ENCODE assay signal across 29 cellular contexts in the genomic region with DNA sequence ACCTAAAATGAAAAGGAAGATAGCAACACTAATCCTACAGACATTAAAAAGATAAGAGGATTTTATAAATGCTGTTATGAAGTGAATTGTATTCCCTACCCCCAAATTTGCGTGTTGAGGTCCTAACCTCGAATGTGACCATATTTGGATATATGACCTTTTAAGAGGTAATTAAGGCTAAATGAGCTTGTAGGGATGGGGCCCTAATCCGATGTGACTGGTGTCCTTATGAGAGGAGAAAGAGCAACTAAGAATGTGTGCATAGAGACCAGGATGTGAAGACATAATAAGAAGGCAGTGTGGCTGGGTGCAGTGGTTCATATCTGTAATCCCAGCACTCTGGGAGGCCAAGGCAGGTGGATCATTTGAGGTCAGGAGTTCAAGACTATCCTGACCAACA.
"Had no signal": no experiment of that assay in that cellular context is flagged by ENCODE, and none has a peak within 500 bp of the region (broad histone marks: within the 10 kb centered on the region; RNA-seq: fewer than 3 reads in every experiment).

No MANE protein-coding gene starts in this region.

- H3K27me3 ChIP-seq: stomach, suprapubic skin, testis, thyroid gland, tibial artery, tibial nerve, transverse colon, upper lobe of left lung, upper lobe of right lung, uterus, vagina had no signal

- H3K36me3 Mint-ChIP-seq: stimulated activated effector memory CD8-positive, alpha-beta T cell treated with anti-CD3 and anti-CD28 coated beads, Interleukin-12 subunit alpha, Interleukin-12 subunit beta, amount 100 ng/mL, for 72 hours; stimulated activated memory B cell treated with anti-CD40 and anti-IgM and Interleukin-4, amounts not matched to agents 10 μg/mL and 1 μg/mL and 100 μg/mL, for 72 hours; type B pancreatic cell had no signal

- ATAC-seq: stimulated activated effector memory CD8-positive, alpha-beta T cell treated with anti-CD3 and anti-CD28 coated beads, Interleukin-12 subunit alpha, Interleukin-12 subunit beta, amount 100 ng/mL, for 72 hours; stimulated activated memory B cell treated with anti-CD40 and anti-IgM and Interleukin-4, amounts not matched to agents 10 μg/mL and 1 μg/mL and 100 μg/mL, for 72 hours; stimulated activated naive B cell treated with anti-CD40 and anti-IgM and Interleukin-4, amounts not matched to agents 10 μg/mL and 1 μg/mL and 100 μg/mL, for 72 hours; stimulated activated naive CD8-positive, alpha-beta T cell treated with anti-CD3 and anti-CD28 coated beads, Interleukin-15, amount 100 ng/mL, for 72 hours; stimulated activated naive CD8-positive, alpha-beta T cell treated with anti-CD3 and anti-CD28 coated beads, Interleukin-15, Interleukin-2, amounts not matched to agents 100 U/mL and 50 U/mL, for 24 hours; upper lobe of right lung had no signal

- H3K9me3 ChIP-seq: testis, thoracic aorta, thyroid gland, tibial artery, tibial nerve, transverse colon, upper lobe of left lung, upper lobe of right lung, uterus, vagina had no signal

- H3K4me1 ChIP-seq: suprapubic skin, testis, thyroid gland, tibial artery, tibial nerve, transverse colon, upper lobe of left lung, upper lobe of right lung, uterus, vagina had no signal

- H3K27ac Mint-ChIP-seq: stimulated activated effector memory CD8-positive, alpha-beta T cell treated with anti-CD3 and anti-CD28 coated beads, Interleukin-12 subunit alpha, Interleukin-12 subunit beta, amount 100 ng/mL, for 72 hours; stimulated activated memory B cell treated with anti-CD40 and anti-IgM and Interleukin-4, amounts not matched to agents 10 μg/mL and 1 μg/mL and 100 μg/mL, for 72 hours; stimulated activated naive B cell treated with anti-CD40 and anti-IgM and Interleukin-4, amounts not matched to agents 10 μg/mL and 1 μg/mL and 100 μg/mL, for 72 hours; stimulated activated naive CD8-positive, alpha-beta T cell treated with anti-CD3 and anti-CD28 coated beads, Interleukin-15, amount 100 ng/mL, for 72 hours; stimulated activated naive CD8-positive, alpha-beta T cell treated with anti-CD3 and anti-CD28 coated beads, Interleukin-15, Interleukin-2, amounts not matched to agents 100 ng/mL and 50 ng/mL, for 24 hours; type B pancreatic cell had no signal

- H3K4me3 Mint-ChIP-seq: stimulated activated effector memory CD8-positive, alpha-beta T cell treated with anti-CD3 and anti-CD28 coated beads, Interleukin-12 subunit alpha, Interleukin-12 subunit beta, amount 100 ng/mL, for 72 hours; stimulated activated memory B cell treated with anti-CD40 and anti-IgM and Interleukin-4, amounts not matched to agents 10 μg/mL and 1 μg/mL and 100 μg/mL, for 72 hours; stimulated activated naive B cell treated with anti-CD40 and anti-IgM and Interleukin-4, amounts not matched to agents 10 μg/mL and 1 μg/mL and 100 μg/mL, for 72 hours; stimulated activated naive CD8-positive, alpha-beta T cell treated with anti-CD3 and anti-CD28 coated beads, Interleukin-15, amount 100 ng/mL, for 72 hours; stimulated activated naive CD8-positive, alpha-beta T cell treated with anti-CD3 and anti-CD28 coated beads, Interleukin-15, Interleukin-2, amounts not matched to agents 100 ng/mL and 50 ng/mL, for 24 hours; type B pancreatic cell had no signal

- H3K4me1 Mint-ChIP-seq: stimulated activated effector memory CD8-positive, alpha-beta T cell treated with anti-CD3 and anti-CD28 coated beads, Interleukin-12 subunit alpha, Interleukin-12 subunit beta, amount 100 ng/mL, for 72 hours; stimulated activated memory B cell treated with anti-CD40 and anti-IgM and Interleukin-4, amounts not matched to agents 10 μg/mL and 1 μg/mL and 100 μg/mL, for 72 hours; stimulated activated naive B cell treated with anti-CD40 and anti-IgM and Interleukin-4, amounts not matched to agents 10 μg/mL and 1 μg/mL and 100 μg/mL, for 72 hours; stimulated activated naive CD8-positive, alpha-beta T cell treated with anti-CD3 and anti-CD28 coated beads, Interleukin-15, amount 100 ng/mL, for 72 hours had no signal

- H3K36me3 ChIP-seq: stomach, suprapubic skin, thoracic aorta, thyroid gland, tibial artery, tibial nerve, transverse colon, upper lobe of left lung, upper lobe of right lung, uterus, vagina had no signal

- H3K27ac ChIP-seq: stomach, suprapubic skin, testis, thoracic aorta, thyroid gland, tibial artery, tibial nerve, transverse colon, upper lobe of left lung, upper lobe of right lung, uterus, vagina had no signal

- H3K4me3 ChIP-seq: stomach, suprapubic skin, testis, thoracic aorta, thyroid gland, tibial artery, tibial nerve, transverse colon, upper lobe of left lung, upper lobe of right lung, uterus, vagina had no signal

- FAIRE-seq: urothelium cell line had no signal

- DNase-seq: stimulated activated CD4-positive, alpha-beta T cell treated with anti-CD3 and anti-CD28 coated beads, Interleukin-2, amount 100 ng/mL, for 48 hours; stimulated activated CD4-positive, alpha-beta T cell treated with anti-CD3 and anti-CD28 coated beads, Interleukin-4, amount 100 ng/mL, for 1 hour; stimulated activated CD4-positive, alpha-beta T cell treated with anti-CD3 and anti-CD28 coated beads, Interleukin-4, amount 100 ng/mL, for 24 hours; stimulated activated CD4-positive, alpha-beta T cell treated with anti-CD3 and anti-CD28 coated beads, Interleukin-4, amount 100 ng/mL, for 4 hours; stimulated activated CD8-positive, alpha-beta memory T cell treated with anti-CD3 and anti-CD28 coated beads, Interleukin-4, amount 100 ng/mL, for 48 hours; stimulated activated naive B cell treated with anti-CD40 and anti-IgM and Interleukin-4, amounts not matched to agents 10 μg/mL and 1 μg/mL and 100 μg/mL, for 72 hours; stimulated activated naive CD4-positive, alpha-beta T cell; stimulated activated naive CD4-positive, alpha-beta T cell treated with Interleukin-2 at 50 U/mL for 16 hours; stimulated activated naive CD8-positive, alpha-beta T cell treated with anti-CD3 and anti-CD28 coated beads, Interleukin-15, amount 100 ng/mL, for 72 hours; stimulated activated naive CD8-positive, alpha-beta T cell treated with anti-CD3 and anti-CD28 coated beads, Interleukin-15, Interleukin-2, amounts not matched to agents 100 U/mL and 50 U/mL, for 24 hours; stomach; substantia nigra; testis; thyroid gland; tibial artery; transverse colon; trophoblast cell; upper lobe of left lung; upper lobe of right lung; uterus had no signal
